ENCODE assay signal across 21 cellular contexts in the genomic region with DNA sequence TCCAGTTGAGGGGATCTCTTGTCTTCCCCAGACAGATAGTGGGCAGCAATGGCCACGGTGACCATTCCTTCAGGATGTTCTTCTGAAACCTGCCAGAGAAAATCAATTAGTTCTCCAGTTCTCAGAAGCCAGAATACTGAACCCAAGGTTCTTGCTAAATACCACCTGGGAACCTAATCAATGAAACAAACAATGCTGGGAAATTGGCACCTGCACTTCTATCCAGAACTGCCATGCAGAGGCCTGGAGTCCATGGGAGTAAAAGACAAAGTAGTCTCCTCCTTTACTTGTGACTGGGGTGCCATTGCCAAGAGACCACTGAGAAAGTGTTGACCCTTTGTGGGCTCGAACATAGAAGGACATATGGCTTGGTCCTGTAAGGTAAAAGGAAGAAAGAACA. TPM values are rescaled to one million over a fixed set of nuclear protein-coding genes. Genes with fewer than 3 reads are reported as not detected.
DNase-seq lines count a peak whose midpoint lies in the region; ATAC-seq and TF ChIP-seq lines count a peak whose summit lies in the region.
"Had no signal": no experiment of that assay in that cellular context is flagged by ENCODE, and none has a peak within 500 bp of the region (broad histone marks: within the 10 kb centered on the region; RNA-seq: fewer than 3 reads in every experiment).

No MANE protein-coding gene starts in this region.

- POLR2A ChIA-PET in CD4-positive, alpha-beta T cell (lab: Charles Lee), result no interaction called here

- no peak overlapping the region for H3K4me3 Mint-ChIP-seq in activated T-cell treated with anti-CD3 and anti-CD28 coated beads, Interleukin-2, amount 50 U/mL, for 24 hours
- H3K4me3 Mint-ChIP-seq in CD4-positive, alpha-beta T cell, result no peak overlapping the region
- H3K4me3 Mint-ChIP-seq in activated T-helper 2 cell treated with anti-CD3 and anti-CD28 coated beads, Interferon-gamma antibody, Interleukin-2, Interleukin-4, amounts not matched to agents 10 μg/mL and 5 μg/mL and 100 μg/mL, durations not matched to agents 14 hours and 24 hours and 36 hours (ENCODE audit: low read depth), result no peak overlapping the region
- no peak overlapping the region for H3K4me3 Mint-ChIP-seq in memory B cell
- H3K4me3 Mint-ChIP-seq: CD4-positive, CD25-positive, alpha-beta regulatory T cell; H9; HFFc6 had no signal

- no peaks in the 10 kb centered on the region for H3K27me3 ChIP-seq in CD4-positive, alpha-beta T cell (ENCODE audit: control insufficient read depth, insufficient read depth, low read length)
- H3K27me3 ChIP-seq: BE2C, SJCRH30 had no signal

- intact Hi-C loops in CD4-positive, alpha-beta T cell (cut with DNase I, micrococcal nuclease), result no loop called here
- intact Hi-C loops in activated T-helper 2 cell treated with anti-CD3 and anti-CD28 coated beads, Interferon-gamma antibody, Interleukin-2, Interleukin-4, amounts not matched to agents 10 μg/mL and 5 μg/mL and 100 μg/mL, durations not matched to agents 14 hours and 24 hours and 36 hours (cut with micrococcal nuclease), result no loop called here

- no peak for DNase-seq in activated T-cell treated with anti-CD3 and anti-CD28 coated beads, Interleukin-2, amount 50 U/mL, for 24 hours
- DNase-seq in activated T-cell treated with anti-CD3 and anti-CD28 coated beads for 4 hours, result no peak
- DNase-seq in CD4-positive, alpha-beta T cell, result no peak
- no peak for DNase-seq in activated T-helper 2 cell treated with anti-CD3 and anti-CD28 coated beads, Interferon-gamma antibody, Interleukin-2, Interleukin-4, amounts not matched to agents 10 μg/mL and 5 μg/mL and 100 μg/mL, durations not matched to agents 14 hours and 24 hours and 36 hours (ENCODE audit: low spot score)
- no peak for DNase-seq in memory B cell (ENCODE audit: low spot score in 2 of 2)
- no peak for DNase-seq in cerebellum (ENCODE audit: low spot score)
- DNase-seq: BE2C; CD4-positive, CD25-positive, alpha-beta regulatory T cell; DND-41; GM23248; H9; HFFc6; Kasumi-1; NCI-H1694; NCI-H2081; NCI-H2171; NCI-H345; NCI-H524; NCI-H82; SJCRH30 had no signal

- peaks cover 62% of the 10 kb centered on the region for H3K4me1 Mint-ChIP-seq in activated T-cell treated with anti-CD3 and anti-CD28 coated beads, Interleukin-2, amount 50 U/mL, for 24 hours (ENCODE audit: low read depth)
- H3K4me1 Mint-ChIP-seq in CD4-positive, alpha-beta T cell (ENCODE audit: low read depth), result peaks cover 26% of the 10 kb centered on the region
- H3K4me1 Mint-ChIP-seq in activated T-helper 2 cell treated with anti-CD3 and anti-CD28 coated beads, Interferon-gamma antibody, Interleukin-2, Interleukin-4, amounts not matched to agents 10 μg/mL and 5 μg/mL and 100 μg/mL, durations not matched to agents 14 hours and 24 hours and 36 hours (ENCODE audit: low read depth), result peaks cover 41% of the 10 kb centered on the region
- H3K4me1 Mint-ChIP-seq in memory B cell, result peaks cover 6% of the 10 kb centered on the region

- no peak for TF ChIP-seq POLR2A in GM18505 (IDR thresholded peaks at IDR 0.05; ENCODE audit: borderline replicate concordance, extremely low read depth, insufficient read depth, insufficient read length)

- TF ChIP-seq CTCF in CD4-positive, alpha-beta T cell (IDR thresholded peaks at IDR 0.05), result no peak

- no peaks in the 10 kb centered on the region for H3K9me3 ChIP-seq in CD4-positive, alpha-beta T cell (ENCODE audit: control insufficient read depth, low read length)
- H3K9me3 ChIP-seq: BE2C, SJCRH30 had no signal

- no peaks in the 10 kb centered on the region for H3K27me3 Mint-ChIP-seq in activated T-cell treated with anti-CD3 and anti-CD28 coated beads, Interleukin-2, amount 50 U/mL, for 24 hours
- H3K27me3 Mint-ChIP-seq in CD4-positive, alpha-beta T cell, result no peaks in the 10 kb centered on the region
- H3K27me3 Mint-ChIP-seq in activated T-helper 2 cell treated with anti-CD3 and anti-CD28 coated beads, Interferon-gamma antibody, Interleukin-2, Interleukin-4, amounts not matched to agents 10 μg/mL and 5 μg/mL and 100 μg/mL, durations not matched to agents 14 hours and 24 hours and 36 hours (ENCODE audit: low read depth), result no peaks in the 10 kb centered on the region
- H3K27me3 Mint-ChIP-seq in memory B cell, result no peaks in the 10 kb centered on the region
- H3K27me3 Mint-ChIP-seq: CD4-positive, CD25-positive, alpha-beta regulatory T cell had no signal

- no peak for ATAC-seq in CD4-positive, alpha-beta T cell (ENCODE audit: poor library complexity)
- ATAC-seq in memory B cell (ENCODE audit: low read depth) (no peak), GM18505 (IDR thresholded peaks at IDR 0.05; ENCODE audit: unreplicated experiment) (no peak)

- CTCF ChIA-PET in CD4-positive, alpha-beta T cell (lab: Charles Lee), result no interaction called here

- H3K27ac Mint-ChIP-seq in activated T-cell treated with anti-CD3 and anti-CD28 coated beads, Interleukin-2, amount 50 U/mL, for 24 hours, result peak overlapping the region; percentile 88
- H3K27ac Mint-ChIP-seq in CD4-positive, alpha-beta T cell, result peak overlapping the region; percentile 58
- H3K27ac Mint-ChIP-seq in activated T-helper 2 cell treated with anti-CD3 and anti-CD28 coated beads, Interferon-gamma antibody, Interleukin-2, Interleukin-4, amounts not matched to agents 10 μg/mL and 5 μg/mL and 100 μg/mL, durations not matched to agents 14 hours and 24 hours and 36 hours, result peak overlapping the region; percentile 75
- peak overlapping the region; percentile 11 for H3K27ac Mint-ChIP-seq in memory B cell
- H3K27ac Mint-ChIP-seq: H9 had no signal

- H3K27ac ChIP-seq in CD4-positive, alpha-beta T cell (ENCODE audit: low read depth, low read length), result no peak overlapping the region
- H3K27ac ChIP-seq: GM23248, SJCRH30 had no signal

- peaks cover 14% of the 10 kb centered on the region for H3K9me3 Mint-ChIP-seq in activated T-cell treated with anti-CD3 and anti-CD28 coated beads, Interleukin-2, amount 50 U/mL, for 24 hours
- H3K9me3 Mint-ChIP-seq in CD4-positive, alpha-beta T cell, result peaks cover 4% of the 10 kb centered on the region
- H3K9me3 Mint-ChIP-seq in activated T-helper 2 cell treated with anti-CD3 and anti-CD28 coated beads, Interferon-gamma antibody, Interleukin-2, Interleukin-4, amounts not matched to agents 10 μg/mL and 5 μg/mL and 100 μg/mL, durations not matched to agents 14 hours and 24 hours and 36 hours, result peaks cover 13% of the 10 kb centered on the region
- H3K9me3 Mint-ChIP-seq in memory B cell, result peaks cover 8% of the 10 kb centered on the region

- H3K36me3 Mint-ChIP-seq in activated T-cell treated with anti-CD3 and anti-CD28 coated beads, Interleukin-2, amount 50 U/mL, for 24 hours (ENCODE audit: low read depth), result peaks cover 99% of the 10 kb centered on the region
- H3K36me3 Mint-ChIP-seq in CD4-positive, alpha-beta T cell (ENCODE audit: low read depth), result peaks cover 98% of the 10 kb centered on the region
- peaks cover 95% of the 10 kb centered on the region for H3K36me3 Mint-ChIP-seq in activated T-helper 2 cell treated with anti-CD3 and anti-CD28 coated beads, Interferon-gamma antibody, Interleukin-2, Interleukin-4, amounts not matched to agents 10 μg/mL and 5 μg/mL and 100 μg/mL, durations not matched to agents 14 hours and 24 hours and 36 hours (ENCODE audit: low read depth)
- peaks cover 61% of the 10 kb centered on the region for H3K36me3 Mint-ChIP-seq in memory B cell

RNA-seq across cellular contexts. Expression of a gene that starts 45.7 kb away (rescaled TPM):
- total RNA-seq in CD4-positive, alpha-beta T cell, result 1 to 10 TPM; 5.8 to 6.8 TPM
- total RNA-seq in activated T-helper 2 cell treated with anti-CD3 and anti-CD28 coated beads, Interferon-gamma antibody, Interleukin-2, Interleukin-4, amounts not matched to agents 10 μg/mL and 5 μg/mL and 100 μg/mL, durations not matched to agents 14 hours and 24 hours and 36 hours, result 21.1 and 25.3 TPM in 2 replicates
- total RNA-seq in cerebellum, result 24.9 TPM

Comparison
In these comparisons a context has a peak if more than half of its experiments do, and no peak if none do; other contexts are left out.
1. H3K27ac Mint-ChIP-seq: peak in every context shown above with its lines; median percentile 88 in activated T-cell treated with anti-CD3 and anti-CD28 coated beads, Interleukin-2, amount 50 U/mL, for 24 hours; 75 in activated T-helper 2 cell treated with anti-CD3 and anti-CD28 coated beads, Interferon-gamma antibody, Interleukin-2, Interleukin-4, amounts not matched to agents 10 μg/mL and 5 μg/mL and 100 μg/mL, durations not matched to agents 14 hours and 24 hours and 36 hours; 58 in CD4-positive, alpha-beta T cell; 11 in memory B cell.